In the genomic region with DNA sequence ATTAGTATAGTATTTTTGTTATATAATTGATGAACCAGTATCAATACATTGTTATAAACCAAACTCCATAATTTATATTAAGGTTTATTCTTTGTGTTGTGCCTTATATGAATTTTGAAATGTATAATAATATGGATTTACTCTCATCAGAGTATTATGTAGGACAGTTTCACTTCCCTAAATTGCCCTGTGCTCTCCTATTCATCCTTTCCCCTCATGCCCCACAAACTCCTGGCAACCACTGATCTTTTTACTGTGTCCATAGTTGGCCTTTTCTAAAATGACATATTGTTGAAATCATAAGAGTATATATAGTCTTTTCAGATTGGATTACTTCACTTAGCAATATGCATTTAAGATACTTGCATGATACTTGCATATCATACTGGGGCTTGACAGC, we compare ENCODE assay signal across 13 cellular contexts.
"Had no signal": no experiment of that assay in that cellular context is flagged by ENCODE, and none has a peak within 500 bp of the region (broad histone marks: within the 10 kb centered on the region; RNA-seq: fewer than 3 reads in every experiment).

No MANE protein-coding gene starts in this region.

- DNase-seq: activated B cell treated with CpG ODN at 0.5 μM for 24 hours; activated CD4-positive, alpha-beta T cell treated with anti-CD3 and anti-CD28 coated beads, Interleukin-2, amount 10 ng/mL, durations not matched to agents 7 days and 5 days; activated naive CD4-positive, alpha-beta T cell treated with anti-CD3 and anti-CD28 coated beads, Interleukin-2, amount 10 ng/mL, durations not matched to agents 7 days and 5 days; activated T-cell treated with anti-CD3 and anti-CD28 coated beads for 4 hours; immature natural killer cell; left cardiac atrium; naive B cell; pancreas; stimulated activated CD4-positive, alpha-beta T cell treated with anti-CD3 and anti-CD28 coated beads, Interleukin-4, amount 100 ng/mL, for 1 hour; stimulated activated CD8-positive, alpha-beta memory T cell treated with anti-CD3 and anti-CD28 coated beads, Interleukin-4, amount 100 ng/mL, for 48 hours; thyroid gland had no signal

- H3K36me3 Mint-ChIP-seq: activated naive CD4-positive, alpha-beta T cell treated with anti-CD3 and anti-CD28 coated beads, Interleukin-2, amount 10 ng/mL, durations not matched to agents 7 days and 5 days; immature natural killer cell; naive B cell had no signal

- H3K27ac Mint-ChIP-seq: activated B cell treated with CpG ODN at 0.5 μM for 24 hours; activated CD4-positive, alpha-beta T cell treated with anti-CD3 and anti-CD28 coated beads, Interleukin-2, amount 10 ng/mL, durations not matched to agents 7 days and 5 days; activated naive CD4-positive, alpha-beta T cell treated with anti-CD3 and anti-CD28 coated beads, Interleukin-2, amount 10 ng/mL, durations not matched to agents 7 days and 5 days; activated T-helper 2 cell treated with anti-CD3 and anti-CD28 coated beads, Interferon-gamma antibody, Interleukin-2, Interleukin-4, amounts not matched to agents 10 μg/mL and 5 μg/mL and 100 μg/mL, durations not matched to agents 14 hours and 24 hours and 36 hours; immature natural killer cell had no signal

- ATAC-seq: esophagus mucosa, left cardiac atrium, pancreas had no signal

- H3K4me1 Mint-ChIP-seq: activated B cell treated with CpG ODN at 0.5 μM for 24 hours; activated CD4-positive, alpha-beta T cell treated with anti-CD3 and anti-CD28 coated beads, Interleukin-2, amount 10 ng/mL, durations not matched to agents 7 days and 5 days; activated naive CD4-positive, alpha-beta T cell treated with anti-CD3 and anti-CD28 coated beads, Interleukin-2, amount 10 ng/mL, durations not matched to agents 7 days and 5 days; immature natural killer cell; naive B cell had no signal

- H3K27me3 Mint-ChIP-seq: activated B cell treated with CpG ODN at 0.5 μM for 24 hours; activated CD4-positive, alpha-beta T cell treated with anti-CD3 and anti-CD28 coated beads, Interleukin-2, amount 10 ng/mL, durations not matched to agents 7 days and 5 days; activated naive CD4-positive, alpha-beta T cell treated with anti-CD3 and anti-CD28 coated beads, Interleukin-2, amount 10 ng/mL, durations not matched to agents 7 days and 5 days; naive B cell had no signal

- H3K4me3 Mint-ChIP-seq: activated B cell treated with CpG ODN at 0.5 μM for 24 hours; activated CD4-positive, alpha-beta T cell treated with anti-CD3 and anti-CD28 coated beads, Interleukin-2, amount 10 ng/mL, durations not matched to agents 7 days and 5 days; activated naive CD4-positive, alpha-beta T cell treated with anti-CD3 and anti-CD28 coated beads, Interleukin-2, amount 10 ng/mL, durations not matched to agents 7 days and 5 days; immature natural killer cell; naive B cell had no signal
